Comparison of ENCODE assay signal across 8 cellular contexts in the genomic region with DNA sequence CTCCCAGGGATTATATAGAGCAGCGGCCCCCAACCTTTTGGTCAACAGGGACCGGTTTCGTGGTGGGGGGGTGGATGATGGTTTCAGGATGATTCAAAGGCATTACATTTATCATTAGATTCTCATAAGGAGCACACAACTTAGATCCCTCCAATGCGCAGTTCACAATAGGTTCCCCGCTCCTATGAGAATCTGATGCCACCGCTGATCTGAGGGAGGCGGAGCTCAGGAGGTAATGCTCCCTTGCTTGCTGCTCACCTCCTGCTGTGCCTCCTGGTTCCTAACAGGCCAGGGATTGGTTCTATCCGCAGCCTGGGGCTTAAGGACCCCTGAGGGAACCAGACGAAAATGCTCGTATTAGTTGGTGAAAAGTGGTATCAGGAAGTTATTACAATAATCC. TPM values are rescaled to one million over a fixed set of nuclear protein-coding genes. Genes with fewer than 3 reads are reported as not detected.
A peak's percentile ranks its signal among the peaks of the same experiment; 100 is the strongest.
DNase-seq lines count a peak whose midpoint lies in the region; ATAC-seq and TF ChIP-seq lines count a peak whose summit lies in the region.

No MANE protein-coding gene starts in this region.

- H3K9me3 ChIP-seq in body of pancreas: peaks cover 0 to 6% (median 0%) of the 10 kb centered on the region in 3 donors

- H3K4me1 ChIP-seq in body of pancreas: peaks cover 28% of the 10 kb centered on the region

- ATAC-seq in body of pancreas (no peak), left colon (peak; percentile 33)

- TF ChIP-seq CTCF in NB4 (IDR thresholded peaks at IDR 0.05; ENCODE audit: low read depth, low read length) (no peak), body of pancreas (IDR thresholded peaks at IDR 0.05) (no peak)

- H3K36me3 ChIP-seq in body of pancreas (replicated peaks in 1 of 2; ENCODE audit: insufficient read depth in 1 of 2, low read depth in 2 of 2): no peaks in the 10 kb centered on the region

- no peaks in the 10 kb centered on the region for H3K27me3 ChIP-seq in body of pancreas

- H3K4me3 ChIP-seq in NB4 (ENCODE audit: low read depth, low read length) (peak overlapping the region; percentile 98), body of pancreas (peak overlapping the region in 1 of 2 donors; percentile 63)

- peak; percentile 65 for DNase-seq in EH (ENCODE audit: low read depth)
- peak; percentile 77 for DNase-seq in NB4 (ENCODE audit: low read depth)
- DNase-seq in SHP77 treated with DMSO at 0.1 percent for 48 hours (lab: John Stamatoyannopoulos, UW): peak; percentile 77
- peak; percentile 35 to 54 (median 41) for DNase-seq in body of pancreas
- peak; percentile 45 to 57 for DNase-seq in left colon
- DNase-seq in stimulated activated CD4-positive, alpha-beta T cell treated with anti-CD3 and anti-CD28 coated beads, Interleukin-4, amount 100 ng/mL, for 48 hours (ENCODE audit: low read depth in 2 of 2): peak; percentile 25
- no peak for DNase-seq in cerebellar nuclear complex (lab: John Stamatoyannopoulos, UW)
- DNase-seq in T1000 (lab: John Stamatoyannopoulos, UW): no peak

- no peak for TF ChIP-seq POLR2A in NB4 (IDR thresholded peaks at IDR 0.05; ENCODE audit: extremely low read depth, insufficient read length)
- TF ChIP-seq POLR2A in body of pancreas (IDR thresholded peaks at IDR 0.05): no peak

- H3K27ac ChIP-seq in body of pancreas: peak overlapping the region in 3 of 4 donors; percentile 90 to 96 (median 93)

- intact Hi-C loops in body of pancreas (cut with DNase I) (no loop called here), left colon (cut with DNase I, micrococcal nuclease) (no loop called here)

- 4 to 5% methylated on average over 7 to 10 of the region's 10 CpGs for WGBS in body of pancreas, 2 donors

RNA-seq across cellular contexts. Expression of a gene that starts 1.3 kb away (rescaled TPM):
- 10 to 100 TPM; 13.2 to 16.3 TPM for total RNA-seq in body of pancreas
- total RNA-seq in left colon: 10 to 100 TPM; 60.8 to 63.5 TPM

Comparison
In these comparisons a context has a peak if more than half of its experiments do, and no peak if none do; other contexts are left out.
1. DNase-seq: peak in EH (single experiment), NB4 (single experiment), SHP77 treated with DMSO at 0.1 percent for 48 hours (single experiment), body of pancreas (4 of 4), left colon (2 of 2) and stimulated activated CD4-positive, alpha-beta T cell treated with anti-CD3 and anti-CD28 coated beads, Interleukin-4, amount 100 ng/mL, for 48 hours (2 of 2); none in cerebellar nuclear complex (0 of 2) and T1000 (single experiment).